ENCODE assay signal across 13 cellular contexts in genomic region chr1:56774067-56774609, GRCh38. TPM values are rescaled to one million over a fixed set of nuclear protein-coding genes. Genes with fewer than 3 reads are reported as not detected.
DNase-seq lines count a peak whose midpoint lies in the region; ATAC-seq and TF ChIP-seq lines count a peak whose summit lies in the region.
"Had no signal": no experiment of that assay in that cellular context is flagged by ENCODE, and none has a peak within 500 bp of the region (broad histone marks: within the 10 kb centered on the region; RNA-seq: fewer than 3 reads in every experiment).

No MANE protein-coding gene starts in this region.

- no peaks in the 10 kb centered on the region for H3K36me3 Mint-ChIP-seq in natural killer cell treated with Interleukin-12 subunit alpha and Interleukin-12 subunit beta and Interleukin-15 and Interleukin-18, amount 100 ng/mL, for 72 hours

- intact Hi-C loops in OCI-LY7 (cut with micrococcal nuclease; ENCODE audit: unreplicated experiment), result no loop called here

- CTCF ChIA-PET in OCI-LY7 (lab: Charles Lee; ENCODE audit: unreplicated experiment), result no interaction called here

- BruUV-seq in OCI-LY7 (replicated peaks; lab: Mats Ljungman, UMichigan), result no TSS peak

- H3K4me2 ChIP-seq in OCI-LY7 (ENCODE audit: low read length), result peak overlapping the region; percentile 20; the same call in 1 of the 2 replicates

- H3K9me2 ChIP-seq in OCI-LY7 (ENCODE audit: insufficient read depth, low read length), result no peaks in the 10 kb centered on the region

- no peaks in the 10 kb centered on the region for H3K4me1 ChIP-seq in OCI-LY7 (ENCODE audit: insufficient read depth, low read length, poor library complexity, severe bottlenecking)

- H3K9me3 ChIP-seq in OCI-LY7 (ENCODE audit: low read length), result no peaks in the 10 kb centered on the region

- no peaks in the 10 kb centered on the region for H3K9me3 Mint-ChIP-seq in natural killer cell treated with Interleukin-12 subunit alpha and Interleukin-12 subunit beta and Interleukin-15 and Interleukin-18, amount 100 ng/mL, for 72 hours

- no peaks in the 10 kb centered on the region for H3K79me2 ChIP-seq in OCI-LY7 (ENCODE audit: insufficient read depth, low read depth, low read length)

- H3K4me3 Mint-ChIP-seq in natural killer cell treated with Interleukin-12 subunit alpha and Interleukin-12 subunit beta and Interleukin-15 and Interleukin-18, amount 100 ng/mL, for 72 hours, result peak overlapping the region; percentile 47

- no peak overlapping the region for H3K27ac ChIP-seq in OCI-LY7 (ENCODE audit: low read depth, low read length, poor library complexity, severe bottlenecking)

- H4K20me1 ChIP-seq in OCI-LY7 (ENCODE audit: insufficient read depth, low read length), result no peaks in the 10 kb centered on the region

- H3K4me3 ChIP-seq in OCI-LY7 (ENCODE audit: low read depth, low read length, poor library complexity, severe bottlenecking), result no peak overlapping the region

- DNase-seq in NOMO-1 (lab: John Stamatoyannopoulos, UW; ENCODE audit: unreplicated experiment in 2 of 2), result peak; percentile 21 to 62
- DNase-seq in NOMO-1 treated with dmso at 0.1 percent for 144 hours (lab: John Stamatoyannopoulos, UW; ENCODE audit: unreplicated experiment), result no peak
- DNase-seq in OCI-LY7 (ENCODE audit: low spot score), result no peak
- no peak for DNase-seq in natural killer cell treated with Interleukin-12 subunit alpha and Interleukin-12 subunit beta and Interleukin-15 and Interleukin-18, amount 100 ng/mL, for 72 hours (ENCODE audit: low spot score)
- no peak for DNase-seq in NCI-H1417 treated with DMSO at 0.1 percent for 48 hours (lab: John Stamatoyannopoulos, UW)
- DNase-seq in midbrain (lab: John Stamatoyannopoulos, UW), result no peak
- DNase-seq in stimulated activated CD4-positive, alpha-beta T cell treated with anti-CD3 and anti-CD28 coated beads, Interleukin-2, amount 100 ng/mL, for 24 hours, result no peak
- DNase-seq: erythroblast, NCI-H1048, SW 1271 had no signal

- TF ChIP-seq CTCF in OCI-LY7 (conservative IDR thresholded peaks at IDR 0.05; ENCODE audit: low read length), result no peak

- POLR2A ChIA-PET in OCI-LY7 (lab: Charles Lee), result interaction anchor here (0.5 kb wide), 1 partner anchor 1006 kb away, joined by 4 read pairs; no protein-coding TSS in a partner anchor

- H3K4me1 Mint-ChIP-seq in natural killer cell treated with Interleukin-12 subunit alpha and Interleukin-12 subunit beta and Interleukin-15 and Interleukin-18, amount 100 ng/mL, for 72 hours (ENCODE audit: low read depth in 2 of 2), result peaks cover 6 to 14% of the 10 kb centered on the region in 2 donors

- H3K27me3 Mint-ChIP-seq in natural killer cell treated with Interleukin-12 subunit alpha and Interleukin-12 subunit beta and Interleukin-15 and Interleukin-18, amount 100 ng/mL, for 72 hours, result peaks cover 11 to 22% of the 10 kb centered on the region in 2 donors

- H2AFZ ChIP-seq in OCI-LY7 (ENCODE audit: low read length), result no peak overlapping the region

- ATAC-seq in HG02678 (IDR thresholded peaks at IDR 0.05; ENCODE audit: unreplicated experiment), result peak; percentile 77
- no peak for ATAC-seq in natural killer cell treated with Interleukin-12 subunit alpha and Interleukin-12 subunit beta and Interleukin-15 and Interleukin-18, amount 100 ng/mL, for 72 hours

- no peaks in the 10 kb centered on the region for H3K36me3 ChIP-seq in OCI-LY7 (ENCODE audit: insufficient read depth, low read length)

- H3K27ac Mint-ChIP-seq in natural killer cell treated with Interleukin-12 subunit alpha and Interleukin-12 subunit beta and Interleukin-15 and Interleukin-18, amount 100 ng/mL, for 72 hours, result peak overlapping the region in 1 of 2 donors; percentile 50

RNA-seq across cellular contexts. Expression of gene FYB2, which starts 45.1 kb away (rescaled TPM):
- not detected in 2 replicates for total RNA-seq in OCI-LY7 (2014; rRNA removed; shearing (Covaris generic))
- total RNA-seq in OCI-LY7 (2022), result not detected in 2 replicates
- total RNA-seq in natural killer cell treated with Interleukin-12 subunit alpha and Interleukin-12 subunit beta and Interleukin-15 and Interleukin-18, amount 100 ng/mL, for 72 hours, result not detected
- total RNA-seq: lung microvascular endothelial cell, subcutaneous adipose tissue had no signal

Comparison
In these comparisons a context has a peak if more than half of its experiments do, and no peak if none do; other contexts are left out.
1. DNase-seq: peak in NOMO-1 (2 of 2); none in NOMO-1 treated with dmso at 0.1 percent for 144 hours (single experiment), OCI-LY7 (single experiment), natural killer cell treated with Interleukin-12 subunit alpha and Interleukin-12 subunit beta and Interleukin-15 and Interleukin-18, amount 100 ng/mL, for 72 hours (single experiment), NCI-H1417 treated with DMSO at 0.1 percent for 48 hours (single experiment), midbrain (single experiment) and stimulated activated CD4-positive, alpha-beta T cell treated with anti-CD3 and anti-CD28 coated beads, Interleukin-2, amount 100 ng/mL, for 24 hours (0 of 2).